16 cellular contexts compared by ENCODE assay signal in the genomic region with DNA sequence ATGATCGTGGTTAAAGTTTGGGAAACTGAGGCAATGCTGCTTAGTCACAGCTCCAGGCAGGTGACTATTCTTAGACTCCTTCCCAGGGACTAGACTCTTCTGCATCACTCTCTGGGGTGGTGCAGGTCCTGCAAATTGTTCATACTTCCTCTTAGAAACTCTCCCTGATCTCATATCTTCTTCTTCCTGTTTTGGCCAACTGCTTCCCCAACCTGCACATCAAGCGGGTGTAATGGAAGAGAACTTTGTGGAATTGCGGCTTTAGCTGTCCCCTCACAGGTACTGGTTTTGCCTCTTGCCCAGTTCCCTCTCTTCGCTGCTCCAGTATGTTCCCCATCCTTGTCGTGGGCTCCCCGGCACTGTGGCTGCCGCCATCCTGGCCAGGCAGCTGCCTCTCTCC.
DNase-seq lines count a peak whose midpoint lies in the region; ATAC-seq and TF ChIP-seq lines count a peak whose summit lies in the region.
"Had no signal": no experiment of that assay in that cellular context is flagged by ENCODE, and none has a peak within 500 bp of the region (broad histone marks: within the 10 kb centered on the region; RNA-seq: fewer than 3 reads in every experiment).

No MANE protein-coding gene starts in this region.

- H3K9me2 ChIP-seq in OCI-LY7 (ENCODE audit: insufficient read depth, low read length): no peaks in the 10 kb centered on the region

- POLR2A ChIA-PET in naive thymus-derived CD4-positive, alpha-beta T cell (lab: Charles Lee): no interaction called here
- POLR2A ChIA-PET in OCI-LY7 (lab: Charles Lee): interaction anchor here (0.5 to 0.9 kb wide), 2 partner anchors 30 to 1933 kb away, joined by 3 read pairs; no protein-coding TSS in a partner anchor

- H3K9ac ChIP-seq in NT2/D1 (ENCODE audit: insufficient read length, low read depth): peak overlapping the region; percentile 39
- H3K9ac ChIP-seq in endodermal cell (ENCODE audit: extremely low read depth, low read length, poor library complexity, severe bottlenecking): no peak overlapping the region

- no peak overlapping the region for H2AFZ ChIP-seq in OCI-LY7 (ENCODE audit: low read length)

- WGBS in endodermal cell (ENCODE audit: insufficient coverage in 1 of 2, insufficient read length in 1 of 2), 2 experiments: 94 to 96% methylated on average over 7 of the region's 7 CpGs

- no peak for TF ChIP-seq CTCF in Calu3 (IDR thresholded peaks at IDR 0.05; ENCODE audit: unreplicated experiment)
- TF ChIP-seq CTCF in endodermal cell (conservative IDR thresholded peaks at IDR 0.05): no peak
- TF ChIP-seq CTCF in OCI-LY7 (conservative IDR thresholded peaks at IDR 0.05; ENCODE audit: low read length): no peak

- H3K9me3 ChIP-seq in NT2/D1 (ENCODE audit: insufficient read depth, low read length) (peaks cover 8% of the 10 kb centered on the region; the same call in 1 of the 2 replicates), endodermal cell (ENCODE audit: control insufficient read depth, low read length) (peaks cover 7% of the 10 kb centered on the region), OCI-LY7 (ENCODE audit: low read length) (no peaks in the 10 kb centered on the region)
- H3K9me3 ChIP-seq in naive thymus-derived CD4-positive, alpha-beta T cell (ENCODE audit: control insufficient read depth in 2 of 3, low read length in 3 of 3): no peaks in the 10 kb centered on the region
- H3K9me3 ChIP-seq: esophagus squamous epithelium had no signal

- no peaks in the 10 kb centered on the region for H3K79me2 ChIP-seq in OCI-LY7 (ENCODE audit: insufficient read depth, low read depth, low read length)

- H3K4me3 ChIP-seq in NT2/D1 (ENCODE audit: insufficient read length, low read depth): no peak overlapping the region
- no peak overlapping the region for H3K4me3 ChIP-seq in endodermal cell (ENCODE audit: low read length)
- no peak overlapping the region for H3K4me3 ChIP-seq in naive thymus-derived CD4-positive, alpha-beta T cell (ENCODE audit: low read length)
- H3K4me3 ChIP-seq in OCI-LY7 (ENCODE audit: low read depth, low read length, poor library complexity, severe bottlenecking): no peak overlapping the region
- H3K4me3 ChIP-seq: dorsolateral prefrontal cortex, esophagus squamous epithelium had no signal

- H3K27me3 ChIP-seq in NT2/D1 (ENCODE audit: insufficient read depth, insufficient read length) (no peaks in the 10 kb centered on the region), endodermal cell (ENCODE audit: control insufficient read depth, insufficient read depth, low read length, poor library complexity, severe bottlenecking) (no peaks in the 10 kb centered on the region)
- no peaks in the 10 kb centered on the region for H3K27me3 ChIP-seq in naive thymus-derived CD4-positive, alpha-beta T cell (ENCODE audit: control insufficient read depth in 2 of 2, insufficient read depth in 2 of 2, low read length in 2 of 2)
- H3K27me3 ChIP-seq: dorsolateral prefrontal cortex had no signal

- H3K4me3 Mint-ChIP-seq in Calu3 (ENCODE audit: low read depth, unreplicated experiment) (peak overlapping the region; percentile 36), endodermal cell (no peak overlapping the region)
- no peak overlapping the region for H3K4me3 Mint-ChIP-seq in naive thymus-derived CD4-positive, alpha-beta T cell
- H3K4me3 Mint-ChIP-seq: activated B cell treated with CpG ODN at 0.5 μM for 24 hours; IgD-negative memory B cell; stimulated activated naive CD8-positive, alpha-beta T cell treated with anti-CD3 and anti-CD28 coated beads, Interleukin-15, amount 100 ng/mL, for 72 hours had no signal

- BruUV-seq in Calu3 (replicated peaks; lab: Mats Ljungman, UMichigan) (no TSS peak), OCI-LY7 (replicated peaks; lab: Mats Ljungman, UMichigan) (no TSS peak)

- H3K4me1 Mint-ChIP-seq in Calu3 (ENCODE audit: low read depth, unreplicated experiment) (peaks cover 56% of the 10 kb centered on the region), endodermal cell (peaks cover 17% of the 10 kb centered on the region)
- H3K4me1 Mint-ChIP-seq in naive thymus-derived CD4-positive, alpha-beta T cell: peaks cover 0 to 15% (median 5%) of the 10 kb centered on the region in 7 donors
- H3K4me1 Mint-ChIP-seq: activated B cell treated with CpG ODN at 0.5 μM for 24 hours; IgD-negative memory B cell; stimulated activated naive CD8-positive, alpha-beta T cell treated with anti-CD3 and anti-CD28 coated beads, Interleukin-15, amount 100 ng/mL, for 72 hours had no signal

- DNase-seq in Calu3 (no peak), NT2/D1 (ENCODE audit: low read depth, low spot score) (no peak), endodermal cell (peak; percentile 24), OCI-LY7 (ENCODE audit: low spot score) (no peak), H4 (ENCODE audit: low spot score) (no peak)
- no peak for DNase-seq in naive thymus-derived CD4-positive, alpha-beta T cell
- DNase-seq: activated B cell treated with CpG ODN at 0.5 μM for 24 hours; activated naive CD4-positive, alpha-beta T cell; dorsolateral prefrontal cortex; esophagus squamous epithelium; NCI-H1436; stimulated activated CD4-positive, alpha-beta T cell treated with anti-CD3 and anti-CD28 coated beads, Interleukin-12 subunit alpha, Interleukin-12 subunit beta, amount 100 ng/mL, for 4 hours; stimulated activated naive CD8-positive, alpha-beta T cell treated with anti-CD3 and anti-CD28 coated beads, Interleukin-15, amount 100 ng/mL, for 72 hours had no signal

- H3K27me3 Mint-ChIP-seq in Calu3 (ENCODE audit: unreplicated experiment) (no peaks in the 10 kb centered on the region), endodermal cell (ENCODE audit: insufficient read depth) (no peaks in the 10 kb centered on the region)
- H3K27me3 Mint-ChIP-seq in naive thymus-derived CD4-positive, alpha-beta T cell: peaks cover 0 to 22% (median 4%) of the 10 kb centered on the region in 5 donors
- H3K27me3 Mint-ChIP-seq: activated B cell treated with CpG ODN at 0.5 μM for 24 hours had no signal

- H3K27ac ChIP-seq in endodermal cell (ENCODE audit: low read depth, low read length) (no peak overlapping the region), OCI-LY7 (ENCODE audit: low read depth, low read length, poor library complexity, severe bottlenecking) (no peak overlapping the region)
- no peak overlapping the region for H3K27ac ChIP-seq in naive thymus-derived CD4-positive, alpha-beta T cell (ENCODE audit: low read depth, low read length)

- H3K36me3 Mint-ChIP-seq in Calu3 (ENCODE audit: insufficient read depth, unreplicated experiment): peaks cover 24% of the 10 kb centered on the region
- H3K36me3 Mint-ChIP-seq in endodermal cell (ENCODE audit: low read depth): peaks cover 73% of the 10 kb centered on the region
- no peaks in the 10 kb centered on the region for H3K36me3 Mint-ChIP-seq in naive thymus-derived CD4-positive, alpha-beta T cell
- H3K36me3 Mint-ChIP-seq: IgD-negative memory B cell had no signal

- H3K27ac Mint-ChIP-seq in Calu3 (ENCODE audit: unreplicated experiment): peak overlapping the region; percentile 86
- H3K27ac Mint-ChIP-seq in endodermal cell: no peak overlapping the region
- H3K27ac Mint-ChIP-seq in naive thymus-derived CD4-positive, alpha-beta T cell: no peak overlapping the region
- H3K27ac Mint-ChIP-seq: activated B cell treated with CpG ODN at 0.5 μM for 24 hours, IgD-negative memory B cell had no signal

- H3K4me2 ChIP-seq in OCI-LY7 (ENCODE audit: low read length): no peak overlapping the region

- H3K9me3 Mint-ChIP-seq in Calu3 (ENCODE audit: low read depth, unreplicated experiment): no peaks in the 10 kb centered on the region
- H3K9me3 Mint-ChIP-seq in endodermal cell: no peaks in the 10 kb centered on the region
- H3K9me3 Mint-ChIP-seq in naive thymus-derived CD4-positive, alpha-beta T cell: peaks cover 0 to 4% (median 0%) of the 10 kb centered on the region in 11 donors
- H3K9me3 Mint-ChIP-seq: activated B cell treated with CpG ODN at 0.5 μM for 24 hours had no signal

- H3K4me1 ChIP-seq in NT2/D1 (ENCODE audit: insufficient read depth, insufficient read length): peaks cover 18% of the 10 kb centered on the region
- no peaks in the 10 kb centered on the region for H3K4me1 ChIP-seq in endodermal cell (ENCODE audit: control insufficient read depth, insufficient read depth, low read length)
- H3K4me1 ChIP-seq in naive thymus-derived CD4-positive, alpha-beta T cell (ENCODE audit: control insufficient read depth in 2 of 2, insufficient read depth in 2 of 2, low read length in 2 of 2): no peaks in the 10 kb centered on the region
- H3K4me1 ChIP-seq in OCI-LY7 (ENCODE audit: insufficient read depth, low read length, poor library complexity, severe bottlenecking): peaks cover 5% of the 10 kb centered on the region

- H3K36me3 ChIP-seq in NT2/D1 (ENCODE audit: insufficient read depth, insufficient read length, low read length) (peaks cover 54% of the 10 kb centered on the region), endodermal cell (ENCODE audit: control insufficient read depth, insufficient read depth, low read length) (peaks cover 84% of the 10 kb centered on the region), OCI-LY7 (ENCODE audit: insufficient read depth, low read length) (no peaks in the 10 kb centered on the region)
- no peaks in the 10 kb centered on the region for H3K36me3 ChIP-seq in naive thymus-derived CD4-positive, alpha-beta T cell (ENCODE audit: control insufficient read depth in 2 of 3, insufficient read depth in 3 of 3, low read length in 3 of 3)
- H3K36me3 ChIP-seq: esophagus squamous epithelium had no signal

- peak; percentile 72 for ATAC-seq in naive thymus-derived CD4-positive, alpha-beta T cell
- ATAC-seq in HG03196 (IDR thresholded peaks at IDR 0.05; ENCODE audit: unreplicated experiment) (no peak), HG02588 (IDR thresholded peaks at IDR 0.05; ENCODE audit: unreplicated experiment) (no peak)
- ATAC-seq: stimulated activated naive CD8-positive, alpha-beta T cell treated with anti-CD3 and anti-CD28 coated beads, Interleukin-15, amount 100 ng/mL, for 72 hours had no signal

- CTCF ChIA-PET in Calu3 (lab: Charles Lee): interaction anchor here (2.0 to 2.2 kb wide), 2 partner anchors 15 to 44 kb away, joined by 5 to 9 read pairs; no protein-coding TSS in a partner anchor
- CTCF ChIA-PET in naive thymus-derived CD4-positive, alpha-beta T cell (lab: Charles Lee): no interaction called here
- CTCF ChIA-PET in OCI-LY7 (lab: Charles Lee; ENCODE audit: unreplicated experiment): no interaction called here

- intact Hi-C loops in Calu3 (cut with micrococcal nuclease; ENCODE audit: unreplicated experiment) (loop anchor here (10.0 kb wide), 1 partner anchor 280 kb away; no protein-coding TSS in a partner anchor), OCI-LY7 (cut with micrococcal nuclease; ENCODE audit: unreplicated experiment) (no loop called here)
- intact Hi-C loops in naive thymus-derived CD4-positive, alpha-beta T cell (cut with micrococcal nuclease): no loop called here

- no peaks in the 10 kb centered on the region for H4K20me1 ChIP-seq in OCI-LY7 (ENCODE audit: insufficient read depth, low read length)
